Comparison of ENCODE assay signal across 1 cellular context in the genomic region with DNA sequence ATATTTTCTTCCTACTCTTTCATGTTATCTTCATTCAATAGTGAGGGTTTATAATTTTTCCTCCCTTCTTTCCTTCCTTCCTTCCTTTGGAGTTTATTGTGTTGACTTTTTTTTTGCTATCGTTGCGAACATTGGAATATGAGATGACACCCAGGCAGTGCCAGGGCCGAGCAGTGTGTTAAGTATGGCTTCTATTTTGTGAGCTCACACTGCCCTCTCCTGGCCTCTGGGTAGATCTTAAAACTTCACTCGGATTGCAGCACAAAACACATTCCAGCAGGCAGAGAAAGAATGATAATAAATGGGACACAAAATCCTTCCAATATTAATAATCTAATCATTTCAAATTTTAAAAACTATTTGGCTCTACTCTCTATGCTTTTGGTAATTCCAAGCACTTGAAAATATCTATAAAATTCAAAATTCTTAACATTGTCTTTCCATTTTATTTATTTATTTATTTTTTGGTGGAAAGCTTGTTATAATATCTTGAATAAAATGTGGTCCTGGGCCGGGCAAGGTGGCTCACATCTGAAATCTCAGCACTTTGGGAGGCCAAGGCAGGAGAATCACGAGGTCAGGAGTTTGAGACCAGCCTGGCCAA.
TF ChIP-seq lines count a peak whose summit lies in the region.

No MANE protein-coding gene starts in this region.

TF ChIP-seq in HepG2, 621 proteins besides CTCF, POLR2A, EP300 and RAD21 (continued from another document and continues in another):
- TF ChIP-seq, protein P1, sequence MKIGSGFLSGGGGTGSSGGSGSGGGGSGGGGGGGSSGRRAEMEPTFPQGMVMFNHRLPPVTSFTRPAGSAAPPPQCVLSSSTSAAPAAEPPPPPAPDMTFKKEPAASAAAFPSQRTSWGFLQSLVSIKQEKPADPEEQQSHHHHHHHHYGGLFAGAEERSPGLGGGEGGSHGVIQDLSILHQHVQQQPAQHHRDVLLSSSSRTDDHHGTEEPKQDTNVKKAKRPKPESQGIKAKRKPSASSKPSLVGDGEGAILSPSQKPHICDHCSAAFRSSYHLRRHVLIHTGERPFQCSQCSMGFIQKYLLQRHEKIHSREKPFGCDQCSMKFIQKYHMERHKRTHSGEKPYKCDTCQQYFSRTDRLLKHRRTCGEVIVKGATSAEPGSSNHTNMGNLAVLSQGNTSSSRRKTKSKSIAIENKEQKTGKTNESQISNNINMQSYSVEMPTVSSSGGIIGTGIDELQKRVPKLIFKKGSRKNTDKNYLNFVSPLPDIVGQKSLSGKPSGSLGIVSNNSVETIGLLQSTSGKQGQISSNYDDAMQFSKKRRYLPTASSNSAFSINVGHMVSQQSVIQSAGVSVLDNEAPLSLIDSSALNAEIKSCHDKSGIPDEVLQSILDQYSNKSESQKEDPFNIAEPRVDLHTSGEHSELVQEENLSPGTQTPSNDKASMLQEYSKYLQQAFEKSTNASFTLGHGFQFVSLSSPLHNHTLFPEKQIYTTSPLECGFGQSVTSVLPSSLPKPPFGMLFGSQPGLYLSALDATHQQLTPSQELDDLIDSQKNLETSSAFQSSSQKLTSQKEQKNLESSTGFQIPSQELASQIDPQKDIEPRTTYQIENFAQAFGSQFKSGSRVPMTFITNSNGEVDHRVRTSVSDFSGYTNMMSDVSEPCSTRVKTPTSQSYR (CRISPR knock-in tag; IDR thresholded peaks at IDR 0.05; ENCODE audit: borderline replicate concordance), result no peak
- TF ChIP-seq SPEN (CRISPR knock-in tag; IDR thresholded peaks at IDR 0.05; ENCODE audit: low read depth), result no peak
- TF ChIP-seq KLF16 (CRISPR knock-in tag; IDR thresholded peaks at IDR 0.05), result peak in 1 of 2 experiments; percentile 45; a peak in 2 of 4 replicates
- TF ChIP-seq HOXA5 (CRISPR knock-in tag; IDR thresholded peaks at IDR 0.05), result no peak
- TF ChIP-seq, protein P2, sequence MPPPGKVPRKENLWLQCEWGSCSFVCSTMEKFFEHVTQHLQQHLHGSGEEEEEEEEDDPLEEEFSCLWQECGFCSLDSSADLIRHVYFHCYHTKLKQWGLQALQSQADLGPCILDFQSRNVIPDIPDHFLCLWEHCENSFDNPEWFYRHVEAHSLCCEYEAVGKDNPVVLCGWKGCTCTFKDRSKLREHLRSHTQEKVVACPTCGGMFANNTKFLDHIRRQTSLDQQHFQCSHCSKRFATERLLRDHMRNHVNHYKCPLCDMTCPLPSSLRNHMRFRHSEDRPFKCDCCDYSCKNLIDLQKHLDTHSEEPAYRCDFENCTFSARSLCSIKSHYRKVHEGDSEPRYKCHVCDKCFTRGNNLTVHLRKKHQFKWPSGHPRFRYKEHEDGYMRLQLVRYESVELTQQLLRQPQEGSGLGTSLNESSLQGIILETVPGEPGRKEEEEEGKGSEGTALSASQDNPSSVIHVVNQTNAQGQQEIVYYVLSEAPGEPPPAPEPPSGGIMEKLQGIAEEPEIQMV (CRISPR knock-in tag; IDR thresholded peaks at IDR 0.05; ENCODE audit: low read depth), result no peak
- TF ChIP-seq ZNF607 (CRISPR knock-in tag; IDR thresholded peaks at IDR 0.05; ENCODE audit: borderline replicate concordance), result no peak
- TF ChIP-seq KIAA2018 (CRISPR knock-in tag; IDR thresholded peaks at IDR 0.05; ENCODE audit: borderline replicate concordance), result no peak
- TF ChIP-seq SKIL (CRISPR knock-in tag; IDR thresholded peaks at IDR 0.05; ENCODE audit: borderline replicate concordance), result no peak
- no peak for TF ChIP-seq ZNF407 (CRISPR knock-in tag; IDR thresholded peaks at IDR 0.05; ENCODE audit: not compliant biosample characterization)
- TF ChIP-seq SRSF4 (IDR thresholded peaks at IDR 0.05; ENCODE audit: low read depth, low read length, poor library complexity, severe bottlenecking), result no peak
- no peak for TF ChIP-seq HNF1A (IDR thresholded peaks at IDR 0.05; ENCODE audit: low read depth)
- TF ChIP-seq HNF1A (CRISPR knock-in tag; IDR thresholded peaks at IDR 0.05; ENCODE audit: borderline replicate concordance), result no peak
- TF ChIP-seq NONO (IDR thresholded peaks at IDR 0.05), result no peak
- TF ChIP-seq NONO (CRISPR knock-in tag; conservative IDR thresholded peaks at IDR 0.05), result no peak
- TF ChIP-seq MLX (CRISPR knock-in tag; IDR thresholded peaks at IDR 0.05), result no peak
